36 cellular contexts compared by ENCODE assay signal in genomic region chr21:30425826-30426225, GRCh38. TPM values are rescaled to one million over a fixed set of nuclear protein-coding genes. Genes with fewer than 3 reads are reported as not detected.
"Had no signal": no experiment of that assay in that cellular context is flagged by ENCODE, and none has a peak within 500 bp of the region (broad histone marks: within the 10 kb centered on the region; RNA-seq: fewer than 3 reads in every experiment).

Gene KRTAP13-3, minus strand, starts transcription at chr21:30425926. Its CDS starts 14 bp downstream, at chr21:30425912.

- H3K27me3 Mint-ChIP-seq: stimulated activated memory B cell treated with anti-CD40 and anti-IgM and Interleukin-4, amounts not matched to agents 10 μg/mL and 1 μg/mL and 100 μg/mL, for 72 hours; stimulated activated naive CD8-positive, alpha-beta T cell treated with anti-CD3 and anti-CD28 coated beads, Interleukin-15, amount 100 ng/mL, for 72 hours had no signal

- H3K4me1 ChIP-seq: left lung, lower lobe of right lung, parathyroid adenoma, psoas muscle, right atrium auricular region, right lobe of liver, uterus had no signal

- H3K4me1 Mint-ChIP-seq: naive thymus-derived CD8-positive, alpha-beta T cell; nephron; stimulated activated memory B cell treated with anti-CD40 and anti-IgM and Interleukin-4, amounts not matched to agents 10 μg/mL and 1 μg/mL and 100 μg/mL, for 72 hours; stimulated activated naive CD8-positive, alpha-beta T cell treated with anti-CD3 and anti-CD28 coated beads, Interleukin-15, amount 100 ng/mL, for 72 hours had no signal

- ATAC-seq: left cardiac atrium; left lung; lower lobe of right lung; naive thymus-derived CD8-positive, alpha-beta T cell; psoas muscle; right lobe of liver; stimulated activated memory B cell treated with anti-CD40 and anti-IgM and Interleukin-4, amounts not matched to agents 10 μg/mL and 1 μg/mL and 100 μg/mL, for 72 hours; stimulated activated naive CD8-positive, alpha-beta T cell treated with anti-CD3 and anti-CD28 coated beads, Interleukin-15, amount 100 ng/mL, for 72 hours had no signal

- H3K4me3 ChIP-seq: hepatocyte, left lung, lower lobe of right lung, psoas muscle, right atrium auricular region, right lobe of liver, smooth muscle cell, tibial nerve, uterus had no signal

- H3K9ac ChIP-seq: parathyroid adenoma had no signal

- H3K27ac Mint-ChIP-seq: nephron; stimulated activated memory B cell treated with anti-CD40 and anti-IgM and Interleukin-4, amounts not matched to agents 10 μg/mL and 1 μg/mL and 100 μg/mL, for 72 hours; stimulated activated naive CD8-positive, alpha-beta T cell treated with anti-CD3 and anti-CD28 coated beads, Interleukin-15, amount 100 ng/mL, for 72 hours; type B pancreatic cell had no signal

- DNase-seq: kidney glomerular epithelial cell; left cardiac atrium; left lung; lower lobe of right lung; mammary epithelial cell; mesenchymal stem cell; naive thymus-derived CD8-positive, alpha-beta T cell; occipital lobe; psoas muscle; right lobe of liver; stimulated activated CD4-positive, alpha-beta T cell treated with anti-CD3 and anti-CD28 coated beads, Interleukin-1b, Interleukin-23, amount 100 ng/mL, for 48 hours; stimulated activated CD4-positive, alpha-beta T cell treated with anti-CD3 and anti-CD28 coated beads, Interleukin-2, amount 100 ng/mL, for 48 hours; stimulated activated CD4-positive, alpha-beta T cell treated with anti-CD3 and anti-CD28 coated beads, Interleukin-4, amount 100 ng/mL, for 4 hours; stimulated activated CD8-positive, alpha-beta memory T cell treated with anti-CD3 and anti-CD28 coated beads, Interleukin-4, amount 100 ng/mL, for 48 hours; stimulated activated naive CD4-positive, alpha-beta T cell treated with Interleukin-2 at 50 U/mL for 16 hours; stimulated activated naive CD8-positive, alpha-beta T cell treated with anti-CD3 and anti-CD28 coated beads, Interleukin-15, amount 100 ng/mL, for 72 hours; substantia nigra; uterus had no signal

- H3K36me3 Mint-ChIP-seq: naive thymus-derived CD8-positive, alpha-beta T cell; stimulated activated memory B cell treated with anti-CD40 and anti-IgM and Interleukin-4, amounts not matched to agents 10 μg/mL and 1 μg/mL and 100 μg/mL, for 72 hours; type B pancreatic cell had no signal

- H3K4me3 Mint-ChIP-seq: naive thymus-derived CD8-positive, alpha-beta T cell; nephron; stimulated activated memory B cell treated with anti-CD40 and anti-IgM and Interleukin-4, amounts not matched to agents 10 μg/mL and 1 μg/mL and 100 μg/mL, for 72 hours; stimulated activated naive CD8-positive, alpha-beta T cell treated with anti-CD3 and anti-CD28 coated beads, Interleukin-15, amount 100 ng/mL, for 72 hours; type B pancreatic cell had no signal

- H3K36me3 ChIP-seq: left lung, lower lobe of right lung, right atrium auricular region, right lobe of liver, tibial nerve, uterus had no signal

- H3K9me3 ChIP-seq: left lung, lower lobe of right lung, psoas muscle, right atrium auricular region, right lobe of liver, tibial nerve, uterus had no signal

- H3K27me3 ChIP-seq: hepatocyte, left lung, right atrium auricular region, right lobe of liver, tibial nerve, uterus had no signal

- H3K9me3 Mint-ChIP-seq: nephron; stimulated activated naive CD8-positive, alpha-beta T cell treated with anti-CD3 and anti-CD28 coated beads, Interleukin-15, amount 100 ng/mL, for 72 hours; type B pancreatic cell had no signal

- H3K27ac ChIP-seq: hepatocyte, left lung, lower lobe of right lung, parathyroid adenoma, psoas muscle, right atrium auricular region, right lobe of liver, tibial nerve, uterus had no signal

RNA-seq across cellular contexts. Expression of gene KRTAP13-3, which starts in this region (rescaled TPM):
- total RNA-seq: hepatocyte; left cardiac atrium; left lung; liver; lower lobe of right lung; mammary epithelial cell; mucosa of gallbladder; naive thymus-derived CD8-positive, alpha-beta T cell; occipital lobe; osteocyte; posterior vena cava; psoas muscle; renal cortical epithelial cell; right atrium auricular region; right lobe of liver; skeletal muscle tissue; smooth muscle cell; temporal lobe; tibial nerve; ureter; uterus had no signal
- polyA plus RNA-seq: hepatocyte; keratinocyte; liver; mammary epithelial cell; naive thymus-derived CD8-positive, alpha-beta T cell; psoas muscle; smooth muscle cell; thymus had no signal
